1 cellular context compared by ENCODE assay signal in genomic region chr2:221553333-221553732, GRCh38.
TF ChIP-seq lines count a peak whose summit lies in the region.

No MANE protein-coding gene starts in this region.

TF ChIP-seq in GM23338, 12 proteins besides CTCF, POLR2A, EP300 and RAD21:
- TF ChIP-seq, protein P1, sequence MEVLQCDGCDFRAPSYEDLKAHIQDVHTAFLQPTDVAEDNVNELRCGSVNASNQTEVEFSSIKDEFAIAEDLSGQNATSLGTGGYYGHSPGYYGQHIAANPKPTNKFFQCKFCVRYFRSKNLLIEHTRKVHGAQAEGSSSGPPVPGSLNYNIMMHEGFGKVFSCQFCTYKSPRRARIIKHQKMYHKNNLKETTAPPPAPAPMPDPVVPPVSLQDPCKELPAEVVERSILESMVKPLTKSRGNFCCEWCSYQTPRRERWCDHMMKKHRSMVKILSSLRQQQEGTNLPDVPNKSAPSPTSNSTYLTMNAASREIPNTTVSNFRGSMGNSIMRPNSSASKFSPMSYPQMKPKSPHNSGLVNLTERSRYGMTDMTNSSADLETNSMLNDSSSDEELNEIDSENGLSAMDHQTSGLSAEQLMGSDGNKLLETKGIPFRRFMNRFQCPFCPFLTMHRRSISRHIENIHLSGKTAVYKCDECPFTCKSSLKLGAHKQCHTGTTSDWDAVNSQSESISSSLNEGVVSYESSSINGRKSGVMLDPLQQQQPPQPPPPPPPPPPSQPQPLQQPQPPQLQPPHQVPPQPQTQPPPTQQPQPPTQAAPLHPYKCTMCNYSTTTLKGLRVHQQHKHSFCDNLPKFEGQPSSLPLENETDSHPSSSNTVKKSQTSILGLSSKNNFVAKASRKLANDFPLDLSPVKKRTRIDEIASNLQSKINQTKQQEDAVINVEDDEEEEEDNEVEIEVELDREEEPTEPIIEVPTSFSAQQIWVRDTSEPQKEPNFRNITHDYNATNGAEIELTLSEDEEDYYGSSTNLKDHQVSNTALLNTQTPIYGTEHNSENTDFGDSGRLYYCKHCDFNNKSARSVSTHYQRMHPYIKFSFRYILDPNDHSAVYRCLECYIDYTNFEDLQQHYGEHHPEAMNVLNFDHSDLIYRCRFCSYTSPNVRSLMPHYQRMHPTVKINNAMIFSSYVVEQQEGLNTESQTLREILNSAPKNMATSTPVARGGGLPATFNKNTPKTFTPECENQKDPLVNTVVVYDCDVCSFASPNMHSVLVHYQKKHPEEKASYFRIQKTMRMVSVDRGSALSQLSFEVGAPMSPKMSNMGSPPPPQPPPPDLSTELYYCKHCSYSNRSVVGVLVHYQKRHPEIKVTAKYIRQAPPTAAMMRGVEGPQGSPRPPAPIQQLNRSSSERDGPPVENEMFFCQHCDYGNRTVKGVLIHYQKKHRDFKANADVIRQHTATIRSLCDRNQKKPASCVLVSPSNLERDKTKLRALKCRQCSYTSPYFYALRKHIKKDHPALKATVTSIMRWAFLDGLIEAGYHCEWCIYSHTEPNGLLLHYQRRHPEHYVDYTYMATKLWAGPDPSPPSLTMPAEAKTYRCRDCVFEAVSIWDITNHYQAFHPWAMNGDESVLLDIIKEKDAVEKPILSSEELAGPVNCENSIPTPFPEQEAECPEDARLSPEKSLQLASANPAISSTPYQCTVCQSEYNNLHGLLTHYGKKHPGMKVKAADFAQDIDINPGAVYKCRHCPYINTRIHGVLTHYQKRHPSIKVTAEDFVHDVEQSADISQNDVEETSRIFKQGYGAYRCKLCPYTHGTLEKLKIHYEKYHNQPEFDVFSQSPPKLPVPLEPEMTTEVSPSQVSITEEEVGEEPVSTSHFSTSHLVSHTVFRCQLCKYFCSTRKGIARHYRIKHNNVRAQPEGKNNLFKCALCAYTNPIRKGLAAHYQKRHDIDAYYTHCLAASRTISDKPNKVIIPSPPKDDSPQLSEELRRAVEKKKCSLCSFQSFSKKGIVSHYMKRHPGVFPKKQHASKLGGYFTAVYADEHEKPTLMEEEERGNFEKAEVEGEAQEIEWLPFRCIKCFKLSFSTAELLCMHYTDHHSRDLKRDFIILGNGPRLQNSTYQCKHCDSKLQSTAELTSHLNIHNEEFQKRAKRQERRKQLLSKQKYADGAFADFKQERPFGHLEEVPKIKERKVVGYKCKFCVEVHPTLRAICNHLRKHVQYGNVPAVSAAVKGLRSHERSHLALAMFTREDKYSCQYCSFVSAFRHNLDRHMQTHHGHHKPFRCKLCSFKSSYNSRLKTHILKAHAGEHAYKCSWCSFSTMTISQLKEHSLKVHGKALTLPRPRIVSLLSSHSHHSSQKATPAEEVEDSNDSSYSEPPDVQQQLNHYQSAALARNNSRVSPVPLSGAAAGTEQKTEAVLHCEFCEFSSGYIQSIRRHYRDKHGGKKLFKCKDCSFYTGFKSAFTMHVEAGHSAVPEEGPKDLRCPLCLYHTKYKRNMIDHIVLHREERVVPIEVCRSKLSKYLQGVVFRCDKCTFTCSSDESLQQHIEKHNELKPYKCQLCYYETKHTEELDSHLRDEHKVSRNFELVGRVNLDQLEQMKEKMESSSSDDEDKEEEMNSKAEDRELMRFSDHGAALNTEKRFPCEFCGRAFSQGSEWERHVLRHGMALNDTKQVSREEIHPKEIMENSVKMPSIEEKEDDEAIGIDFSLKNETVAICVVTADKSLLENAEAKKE (CRISPR knock-in tag; IDR thresholded peaks at IDR 0.05), result no peak
- no peak for TF ChIP-seq STAT1 (IDR thresholded peaks at IDR 0.05; ENCODE audit: unreplicated experiment)
- no peak for TF ChIP-seq ZNF331 (CRISPR knock-in tag; IDR thresholded peaks at IDR 0.05; ENCODE audit: low read depth)
- TF ChIP-seq, protein P2, sequence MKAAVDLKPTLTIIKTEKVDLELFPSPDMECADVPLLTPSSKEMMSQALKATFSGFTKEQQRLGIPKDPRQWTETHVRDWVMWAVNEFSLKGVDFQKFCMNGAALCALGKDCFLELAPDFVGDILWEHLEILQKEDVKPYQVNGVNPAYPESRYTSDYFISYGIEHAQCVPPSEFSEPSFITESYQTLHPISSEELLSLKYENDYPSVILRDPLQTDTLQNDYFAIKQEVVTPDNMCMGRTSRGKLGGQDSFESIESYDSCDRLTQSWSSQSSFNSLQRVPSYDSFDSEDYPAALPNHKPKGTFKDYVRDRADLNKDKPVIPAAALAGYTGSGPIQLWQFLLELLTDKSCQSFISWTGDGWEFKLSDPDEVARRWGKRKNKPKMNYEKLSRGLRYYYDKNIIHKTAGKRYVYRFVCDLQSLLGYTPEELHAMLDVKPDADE (IDR thresholded peaks at IDR 0.05), result no peak
- TF ChIP-seq JUNB (IDR thresholded peaks at IDR 0.05; ENCODE audit: unreplicated experiment), result no peak
- TF ChIP-seq POLR2AphosphoS5 (IDR thresholded peaks at IDR 0.05; ENCODE audit: low read depth), result no peak
- no peak for TF ChIP-seq ZNF114 (CRISPR knock-in tag; IDR thresholded peaks at IDR 0.05)
- no peak for TF ChIP-seq REST (IDR thresholded peaks at IDR 0.05; ENCODE audit: unreplicated experiment)
- TF ChIP-seq EZH2 (IDR thresholded peaks at IDR 0.05; ENCODE audit: low read depth, unreplicated experiment), result no peak
- no peak for TF ChIP-seq CREB1 (CRISPR knock-in tag; IDR thresholded peaks at IDR 0.05; ENCODE audit: low read depth)
- no peak for TF ChIP-seq NANOG (IDR thresholded peaks at IDR 0.05; ENCODE audit: borderline replicate concordance)
- no peak for TF ChIP-seq EZH2phosphoT487 (IDR thresholded peaks at IDR 0.05; ENCODE audit: unreplicated experiment)
TF ChIP-seq in GM23338: peak in this region for 0.
